ENCODE assay signal across 23 cellular contexts in genomic region chr11:17873571-17873970, GRCh38.
DNase-seq lines count a peak whose midpoint lies in the region; ATAC-seq, FAIRE-seq and TF ChIP-seq lines count a peak whose summit lies in the region.
"Had no signal": no experiment of that assay in that cellular context is flagged by ENCODE, and none has a peak within 500 bp of the region (broad histone marks: within the 10 kb centered on the region; RNA-seq: fewer than 3 reads in every experiment).

No MANE protein-coding gene starts in this region.

- H3K36me3 ChIP-seq in H1 (ENCODE audit: control insufficient read depth in 2 of 4, insufficient read depth in 4 of 4, low read length in 3 of 4) (no peaks in the 10 kb centered on the region), esophagus squamous epithelium (peaks cover 0 to 25% (median 0%) of the 10 kb centered on the region in 3 donors)

- H3K14ac ChIP-seq in H1 (ENCODE audit: insufficient read length), result no peak overlapping the region

- H2BK5ac ChIP-seq in H1 (ENCODE audit: low read depth, low read length), result no peak overlapping the region

- no peak overlapping the region for H2BK120ac ChIP-seq in H1 (replicated peaks; ENCODE audit: low read depth, low read length)

- TF ChIP-seq EP300 in H1 (IDR thresholded peaks at IDR 0.05; ENCODE audit: borderline replicate concordance in 1 of 2, low read depth in 2 of 2, low read length in 2 of 2), result no peak

- H3K79me1 ChIP-seq in H1 (ENCODE audit: low read depth, low read length), result 0 out of 2 replicates have a peak, but pooled peaks cover 3% of the 10 kb centered on the region

- H3K4me1 ChIP-seq in H1 (replicated peaks in 1 of 4; ENCODE audit: control insufficient read depth in 3 of 4, insufficient read depth in 4 of 4, low read length in 3 of 4) (peaks cover 0 to 3% (median 3%) of the 10 kb centered on the region in 4 experiments; a peak in 1 of 7 replicates), esophagus squamous epithelium (no peaks in the 10 kb centered on the region)

- no peak overlapping the region for H3K4ac ChIP-seq in H1 (replicated peaks; ENCODE audit: insufficient read length, low read depth, low read length)

- TF ChIP-seq CTCF in H1 (IDR thresholded peaks at IDR 0.05; ENCODE audit: control extremely low read depth in 1 of 3, insufficient read depth in 1 of 3, low read depth in 1 of 3, low read length in 3 of 3) (no peak), esophagus squamous epithelium (IDR thresholded peaks at IDR 0.05) (no peak)

- H3K18ac ChIP-seq in H1 (ENCODE audit: extremely low read depth, low read length), result no peak overlapping the region

- H3K23ac ChIP-seq in H1 (ENCODE audit: insufficient read length), result no peak overlapping the region

- no peaks in the 10 kb centered on the region for H3K79me2 ChIP-seq in H1 (ENCODE audit: control insufficient read depth in 1 of 2, insufficient read depth in 2 of 2, low read length in 2 of 2)

- WGBS in H1 (ENCODE audit: extremely low coverage in 1 of 2, insufficient coverage in 1 of 2, insufficient read length in 1 of 2, insufficient replicate concordance in 2 of 2, low coverage in 1 of 2, low lambda C conversion rate in 2 of 2, missing lambda C conversion rate in 1 of 2), 2 experiments, result 100% methylated on average over 1 of the region's 2 CpGs; no CpG with 5 or more reads in 1 of the 2 experiments
- WGBS in esophagus squamous epithelium, 2 donors, result 82 to 84% methylated on average over 2 of the region's 2 CpGs

- no peak overlapping the region for H4K91ac ChIP-seq in H1 (replicated peaks; ENCODE audit: insufficient read length, low read length)

- no peaks in the 10 kb centered on the region for H3K23me2 ChIP-seq in H1 (ENCODE audit: low read depth, low read length)

- TF ChIP-seq RAD21 in H1 (IDR thresholded peaks at IDR 0.05 in 1 of 2, conservative IDR thresholded peaks at IDR 0.05 in 1 of 2; ENCODE audit: low read depth in 2 of 2, low read length in 2 of 2), result no peak

- no peak overlapping the region for H2BK20ac ChIP-seq in H1 (ENCODE audit: low read length)

- no peak for FAIRE-seq in H1 (lab: Jason Lieb, UNC)
- FAIRE-seq: GM12891, HTR-8/SVneo had no signal

- TF ChIP-seq POLR2A in H1 (IDR thresholded peaks at IDR 0.05; ENCODE audit: control extremely low read depth in 1 of 2, low read depth in 2 of 2, low read length in 2 of 2) (no peak), esophagus squamous epithelium (IDR thresholded peaks at IDR 0.05) (no peak)

- no peak overlapping the region for H2AK5ac ChIP-seq in H1 (ENCODE audit: low read depth, low read length)

- DNase-seq in left ventricle myocardium superior (no peak), Right ventricle myocardium superior (no peak), H1 (ENCODE audit: low read depth in 1 of 2, low spot score in 2 of 2) (no peak), medulla oblongata (ENCODE audit: extremely low spot score) (peak; percentile 58), putamen (ENCODE audit: low spot score) (peak; percentile 57), esophagus squamous epithelium (lab: John Stamatoyannopoulos, UW) (no peak)
- DNase-seq: AML-193; Calu3; CD8-positive, alpha-beta memory T cell; DMS153; GM23248; IMR-90; NCI-H1694; NCI-H2081; NCI-H2171; NCI-H524 treated with DMSO at 0.1 percent for 48 hours; SHP77 had no signal

- no peak overlapping the region for H3K56ac ChIP-seq in H1 (replicated peaks; ENCODE audit: insufficient read length, low read depth, low read length)

- CTCF ChIA-PET in H1 (lab: Charles Lee; ENCODE audit: partially characterized antibody), result interaction anchor here (0.9 to 13.7 kb wide), 8 partner anchors 10 to 142 kb away, joined by 3 to 184 read pairs (median 6); no protein-coding TSS in a partner anchor

- H4K8ac ChIP-seq in H1 (ENCODE audit: extremely low read depth, insufficient read depth, low read length), result no peak overlapping the region

- no peak overlapping the region for H3K4me2 ChIP-seq in H1 (ENCODE audit: insufficient read depth in 1 of 2, low read depth in 2 of 2, low read length in 2 of 2)

- no peak overlapping the region for H4K5ac ChIP-seq in H1 (ENCODE audit: insufficient read length, low read depth, low read length)

- peak; percentile 17 for ATAC-seq in left ventricle myocardium superior
- ATAC-seq in Right ventricle myocardium superior (ENCODE audit: poor library complexity), result no peak
- no peak for ATAC-seq in GM18870 (IDR thresholded peaks at IDR 0.05; ENCODE audit: unreplicated experiment)
- no peak for ATAC-seq in HG03108 (IDR thresholded peaks at IDR 0.05; ENCODE audit: unreplicated experiment)

- intact Hi-C loops in left ventricle myocardium superior (cut with micrococcal nuclease) (no loop called here), Right ventricle myocardium superior (cut with DNase I) (no loop called here), esophagus squamous epithelium (cut with DNase I) (no loop called here)

- H2BK15ac ChIP-seq in H1 (ENCODE audit: low read length), result no peak overlapping the region

- POLR2A ChIA-PET in H1 (lab: Charles Lee; ENCODE audit: partially characterized antibody), result interaction anchor here (0.6 kb wide), 1 partner anchor 20 kb away, joined by 3 read pairs; no protein-coding TSS in a partner anchor

- peaks cover 0 to 1% of the 10 kb centered on the region in 2 experiments for H4K20me1 ChIP-seq in H1 (replicated peaks in 1 of 2; ENCODE audit: control insufficient read depth in 1 of 2, insufficient read depth in 2 of 2, low read length in 2 of 2)

- H2BK12ac ChIP-seq in H1 (ENCODE audit: low read depth, low read length), result no peak overlapping the region

- H2AFZ ChIP-seq in H1 (ENCODE audit: low read length), result no peak overlapping the region
- H2AFZ ChIP-seq: GM23248 had no signal

- H3K27ac ChIP-seq in H1 (ENCODE audit: low read depth, low read length) (0 out of 2 replicates have a peak overlapping the region, but pooled peaks have one; percentile 6), esophagus squamous epithelium (no peak overlapping the region)
- H3K27ac ChIP-seq: C4-2B, GM23248 had no signal

- H3K9me3 ChIP-seq in H1 (ENCODE audit: insufficient read depth in 2 of 2, low read depth in 1 of 2, low read length in 1 of 2) (peaks cover 3 to 5% of the 10 kb centered on the region in 2 experiments; a peak in 2 of 4 replicates), esophagus squamous epithelium (no peaks in the 10 kb centered on the region)

- H3K9ac ChIP-seq in H1 (replicated peaks in 1 of 4; ENCODE audit: extremely low read depth in 1 of 4, low read depth in 3 of 4, low read length in 3 of 4), result no peak overlapping the region
- H3K9ac ChIP-seq: GM23248 had no signal

- H3K4me3 ChIP-seq in H1 (ENCODE audit: extremely low read depth in 1 of 4, insufficient read depth in 2 of 4, low read depth in 3 of 4, low read length in 4 of 4) (no peak overlapping the region), esophagus squamous epithelium (no peak overlapping the region)
- H3K4me3 ChIP-seq: GM23248, HAP-1 had no signal

- H3K27me3 ChIP-seq in H1 (replicated peaks in 1 of 4; ENCODE audit: control insufficient read depth in 3 of 4, extremely low read depth in 1 of 4, insufficient read depth in 3 of 4, low read length in 3 of 4), result no peaks in the 10 kb centered on the region
- H3K27me3 ChIP-seq in esophagus squamous epithelium, result no peaks in the 10 kb centered on the region

TF ChIP-seq in H1, 55 proteins besides CTCF, POLR2A, EP300 and RAD21:
- TF ChIP-seq CREB1 (IDR thresholded peaks at IDR 0.05), result no peak
- no peak for TF ChIP-seq KDM4A (IDR thresholded peaks at IDR 0.05; ENCODE audit: low read depth, low read length, severe bottlenecking)
- no peak for TF ChIP-seq CHD1 (IDR thresholded peaks at IDR 0.05; ENCODE audit: low read depth, low read length)
- no peak for TF ChIP-seq EGR1 (IDR thresholded peaks at IDR 0.05; ENCODE audit: borderline replicate concordance, low read depth, low read length)
- no peak for TF ChIP-seq ATF3 (IDR thresholded peaks at IDR 0.05; ENCODE audit: insufficient read depth, low read depth, low read length)
- no peak for TF ChIP-seq SP4 (IDR thresholded peaks at IDR 0.05; ENCODE audit: low read length)
- TF ChIP-seq BACH1 (IDR thresholded peaks at IDR 0.05; ENCODE audit: low read length), result no peak
- TF ChIP-seq SIN3A (conservative IDR thresholded peaks at IDR 0.05 in 1 of 2, IDR thresholded peaks at IDR 0.05 in 1 of 2; ENCODE audit: low read depth in 1 of 2, low read length in 2 of 2), result no peak
TF ChIP-seq in H1: peak in this region for 0.

Comparison
In these comparisons a context has a peak if more than half of its experiments do, and no peak if none do; other contexts are left out.
1. DNase-seq: peak in medulla oblongata (single experiment) and putamen (single experiment); none in left ventricle myocardium superior (single experiment), Right ventricle myocardium superior (single experiment), H1 (0 of 2) and esophagus squamous epithelium (single experiment).